ENCODE assay signal across 8 cellular contexts in the genomic region with DNA sequence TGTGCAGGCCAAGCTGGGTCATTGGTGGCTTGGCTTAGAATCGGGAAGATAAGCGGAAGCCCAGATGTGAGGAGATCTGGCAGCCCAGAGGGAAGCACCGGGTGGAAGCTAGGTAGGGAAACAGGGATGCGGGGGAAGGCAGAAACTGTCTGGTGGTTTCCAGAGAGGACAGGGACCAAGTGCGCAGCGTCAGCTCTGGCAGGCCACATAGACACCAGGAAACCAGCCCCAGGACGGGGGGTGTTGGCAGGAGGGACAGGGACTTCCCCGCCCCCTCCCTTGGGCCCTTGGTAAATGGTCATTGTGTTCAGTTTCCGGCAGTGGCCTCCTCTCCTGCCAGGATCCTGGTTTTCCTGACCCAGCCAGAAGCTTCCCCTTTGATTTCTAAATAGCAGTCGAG. TPM values are rescaled to one million over a fixed set of nuclear protein-coding genes. Genes with fewer than 3 reads are reported as not detected.
DNase-seq lines count a peak whose midpoint lies in the region; ATAC-seq and TF ChIP-seq lines count a peak whose summit lies in the region.
"Had no signal": no experiment of that assay in that cellular context is flagged by ENCODE, and none has a peak within 500 bp of the region (broad histone marks: within the 10 kb centered on the region; RNA-seq: fewer than 3 reads in every experiment).

No MANE protein-coding gene starts in this region.

- H3K36me3 ChIP-seq in SK-N-MC (ENCODE audit: insufficient read depth, low read length) (no peaks in the 10 kb centered on the region), lower lobe of right lung (no peaks in the 10 kb centered on the region), subcutaneous abdominal adipose tissue (ENCODE audit: control insufficient read depth in 5 of 5, insufficient read depth in 5 of 5, low read length in 5 of 5) (peaks cover 0 to 4% (median 0%) of the 10 kb centered on the region in 5 donors)

- H3K4me1 ChIP-seq in lower lobe of right lung (peaks cover 89% of the 10 kb centered on the region), subcutaneous abdominal adipose tissue (ENCODE audit: control insufficient read depth in 5 of 5, insufficient read depth in 5 of 5, low read length in 5 of 5) (peaks cover 32 to 93% (median 88%) of the 10 kb centered on the region in 5 donors)

- ATAC-seq in lower lobe of right lung (no peak), GM18868 (IDR thresholded peaks at IDR 0.05; ENCODE audit: unreplicated experiment) (no peak), HG02588 (IDR thresholded peaks at IDR 0.05; ENCODE audit: unreplicated experiment) (no peak)

- H3K27me3 ChIP-seq in lower lobe of right lung (ENCODE audit: low read depth), result no peaks in the 10 kb centered on the region
- no peaks in the 10 kb centered on the region for H3K27me3 ChIP-seq in subcutaneous abdominal adipose tissue (ENCODE audit: control insufficient read depth in 5 of 5, insufficient read depth in 4 of 5, low read length in 5 of 5)

- H3K4me3 ChIP-seq in SK-N-MC (peak overlapping the region; percentile 90), lower lobe of right lung (peak overlapping the region; percentile 85), subcutaneous abdominal adipose tissue (ENCODE audit: low read depth in 1 of 5, low read length in 5 of 5) (peak overlapping the region; percentile 44 to 90 (median 84))

- no peak overlapping the region for H3K27ac ChIP-seq in SK-N-MC
- H3K27ac ChIP-seq in lower lobe of right lung, result peak overlapping the region; percentile 89
- H3K27ac ChIP-seq in subcutaneous abdominal adipose tissue (ENCODE audit: low read depth, low read length), result peak overlapping the region; percentile 95
- H3K27ac ChIP-seq: HL-60 had no signal

- no peak for TF ChIP-seq CTCF in lower lobe of right lung (IDR thresholded peaks at IDR 0.05)

- DNase-seq in SK-N-MC (ENCODE audit: low read depth, low spot score) (no peak), cerebellum (ENCODE audit: low spot score) (peak; percentile 56), lower lobe of right lung (peak; percentile 54), MV-4-11 (lab: John Stamatoyannopoulos, UW) (no peak)

- H3K9ac ChIP-seq in SK-N-MC (ENCODE audit: insufficient read length), result no peak overlapping the region
- peak overlapping the region; percentile 35 to 97 (median 88) for H3K9ac ChIP-seq in subcutaneous abdominal adipose tissue (ENCODE audit: low read length in 5 of 5)

- intact Hi-C loops in lower lobe of right lung (cut with DNase I), result no loop called here

- H3K9me3 ChIP-seq in SK-N-MC (ENCODE audit: low read depth, low read length) (no peaks in the 10 kb centered on the region), lower lobe of right lung (no peaks in the 10 kb centered on the region), subcutaneous abdominal adipose tissue (ENCODE audit: control insufficient read depth in 5 of 5, low read length in 5 of 5) (no peaks in the 10 kb centered on the region)

RNA-seq across cellular contexts. Expression of a gene that starts 2.0 kb away (rescaled TPM):
- total RNA-seq in cerebellum (83.9 TPM), lower lobe of right lung (71.1 TPM)

RNA-seq across cellular contexts. Expression of a gene that starts 44.7 kb away (rescaled TPM):
- 3.0 TPM for total RNA-seq in cerebellum
- total RNA-seq in lower lobe of right lung, result 38.5 TPM

RNA-seq across cellular contexts. Expression of a gene that starts 57.3 kb away (rescaled TPM):
- total RNA-seq in cerebellum (0.73 TPM), lower lobe of right lung (1.4 TPM)

Comparison
In these comparisons a context has a peak if more than half of its experiments do, and no peak if none do; other contexts are left out.
1. DNase-seq: peak in cerebellum (single experiment) and lower lobe of right lung (single experiment); none in SK-N-MC (single experiment) and MV-4-11 (single experiment).
2. Peak in every context shown above with its lines, with median percentiles within 50 percentile points of each other: H3K4me3 ChIP-seq.